In the genomic region with DNA sequence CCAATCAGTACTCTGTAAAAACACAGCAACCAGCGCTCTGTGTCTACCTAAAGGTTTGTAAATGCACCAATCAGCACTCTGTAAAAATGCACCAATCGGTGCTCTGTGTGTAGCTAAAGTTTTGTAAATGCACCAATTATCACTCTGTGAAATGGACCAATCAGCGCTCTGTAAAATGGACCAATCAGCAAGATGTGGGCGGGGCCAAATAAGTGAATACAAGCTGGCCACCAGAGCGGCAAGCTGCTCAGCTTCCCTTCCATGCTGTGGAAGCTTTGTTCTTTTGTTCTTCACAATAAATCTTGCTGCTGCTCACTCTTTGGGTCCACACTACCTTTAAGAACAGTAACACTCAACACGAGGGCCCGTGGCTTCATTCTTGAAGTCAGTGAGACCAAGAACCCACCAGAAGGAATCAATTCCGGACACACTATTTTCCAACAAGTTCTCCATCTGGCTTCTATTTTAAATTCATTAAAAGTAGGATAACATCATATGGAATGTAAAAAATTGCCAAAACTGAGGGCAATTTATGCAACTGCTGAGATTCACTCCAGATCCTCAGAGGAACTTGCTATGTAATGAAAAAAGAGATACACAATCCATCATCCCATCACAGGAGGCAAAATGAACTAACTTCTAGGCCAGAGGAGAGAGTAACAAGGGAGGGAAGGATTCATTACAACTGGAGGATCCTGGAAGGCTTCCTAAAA, we compare ENCODE assay signal across 1 cellular context.
TF ChIP-seq lines count a peak whose summit lies in the region.

No MANE protein-coding gene starts in this region.

TF ChIP-seq in A549, 52 proteins besides CTCF, POLR2A, EP300 and RAD21 (continued from another document):
- TF ChIP-seq, protein P1, sequence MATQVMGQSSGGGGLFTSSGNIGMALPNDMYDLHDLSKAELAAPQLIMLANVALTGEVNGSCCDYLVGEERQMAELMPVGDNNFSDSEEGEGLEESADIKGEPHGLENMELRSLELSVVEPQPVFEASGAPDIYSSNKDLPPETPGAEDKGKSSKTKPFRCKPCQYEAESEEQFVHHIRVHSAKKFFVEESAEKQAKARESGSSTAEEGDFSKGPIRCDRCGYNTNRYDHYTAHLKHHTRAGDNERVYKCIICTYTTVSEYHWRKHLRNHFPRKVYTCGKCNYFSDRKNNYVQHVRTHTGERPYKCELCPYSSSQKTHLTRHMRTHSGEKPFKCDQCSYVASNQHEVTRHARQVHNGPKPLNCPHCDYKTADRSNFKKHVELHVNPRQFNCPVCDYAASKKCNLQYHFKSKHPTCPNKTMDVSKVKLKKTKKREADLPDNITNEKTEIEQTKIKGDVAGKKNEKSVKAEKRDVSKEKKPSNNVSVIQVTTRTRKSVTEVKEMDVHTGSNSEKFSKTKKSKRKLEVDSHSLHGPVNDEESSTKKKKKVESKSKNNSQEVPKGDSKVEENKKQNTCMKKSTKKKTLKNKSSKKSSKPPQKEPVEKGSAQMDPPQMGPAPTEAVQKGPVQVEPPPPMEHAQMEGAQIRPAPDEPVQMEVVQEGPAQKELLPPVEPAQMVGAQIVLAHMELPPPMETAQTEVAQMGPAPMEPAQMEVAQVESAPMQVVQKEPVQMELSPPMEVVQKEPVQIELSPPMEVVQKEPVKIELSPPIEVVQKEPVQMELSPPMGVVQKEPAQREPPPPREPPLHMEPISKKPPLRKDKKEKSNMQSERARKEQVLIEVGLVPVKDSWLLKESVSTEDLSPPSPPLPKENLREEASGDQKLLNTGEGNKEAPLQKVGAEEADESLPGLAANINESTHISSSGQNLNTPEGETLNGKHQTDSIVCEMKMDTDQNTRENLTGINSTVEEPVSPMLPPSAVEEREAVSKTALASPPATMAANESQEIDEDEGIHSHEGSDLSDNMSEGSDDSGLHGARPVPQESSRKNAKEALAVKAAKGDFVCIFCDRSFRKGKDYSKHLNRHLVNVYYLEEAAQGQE (IDR thresholded peaks at IDR 0.05), result no peak
- no peak for TF ChIP-seq FOSB (CRISPR knock-in tag; IDR thresholded peaks at IDR 0.05)
- no peak for TF ChIP-seq JUNB (IDR thresholded peaks at IDR 0.05)
- peak; percentile 2 for TF ChIP-seq MAFK (IDR thresholded peaks at IDR 0.05; ENCODE audit: partially characterized antibody)
- TF ChIP-seq SREBF2 (IDR thresholded peaks at IDR 0.05), result no peak
- no peak for TF ChIP-seq USF2 (IDR thresholded peaks at IDR 0.05)
- TF ChIP-seq FOSL2 (IDR thresholded peaks at IDR 0.05), result no peak
- no peak for TF ChIP-seq FOSL2 (CRISPR knock-in tag; IDR thresholded peaks at IDR 0.05)
